ENCODE assay signal across 15 cellular contexts in genomic region chr1:224133741-224134299, GRCh38. TPM values are rescaled to one million over a fixed set of nuclear protein-coding genes. Genes with fewer than 3 reads are reported as not detected.
DNase-seq lines count a peak whose midpoint lies in the region; ATAC-seq, FAIRE-seq and TF ChIP-seq lines count a peak whose summit lies in the region.
"Had no signal": no experiment of that assay in that cellular context is flagged by ENCODE, and none has a peak within 500 bp of the region (broad histone marks: within the 10 kb centered on the region; RNA-seq: fewer than 3 reads in every experiment).

No MANE protein-coding gene starts in this region.

- H3K27me3 ChIP-seq in tibial nerve = no peaks in the 10 kb centered on the region

- H3K9me3 ChIP-seq in HEK293 (ENCODE audit: control insufficient read depth, insufficient read depth, low read depth, low read length) (no peaks in the 10 kb centered on the region), tibial nerve (peaks cover 0 to 3% (median 0%) of the 10 kb centered on the region in 4 donors)
- H3K9me3 ChIP-seq: HAP-1 had no signal

- H3K4me1 ChIP-seq in HEK293 (ENCODE audit: control insufficient read depth, insufficient read depth, low read length) = no peaks in the 10 kb centered on the region
- no peaks in the 10 kb centered on the region for H3K4me1 ChIP-seq in tibial nerve
- H3K4me1 ChIP-seq: HAP-1 had no signal

- H3K36me3 Mint-ChIP-seq in effector memory CD8-positive, alpha-beta T cell (ENCODE audit: insufficient read depth) = peaks cover 71% of the 10 kb centered on the region

- no peaks in the 10 kb centered on the region for H3K27me3 Mint-ChIP-seq in effector memory CD8-positive, alpha-beta T cell
- H3K27me3 Mint-ChIP-seq: B cell; CD4-positive, alpha-beta memory T cell had no signal

- H3K4me1 Mint-ChIP-seq in effector memory CD8-positive, alpha-beta T cell (ENCODE audit: low read depth in 2 of 2) = peaks cover 0 to 3% of the 10 kb centered on the region in 2 donors

- no peak for TF ChIP-seq EP300 in tibial nerve (IDR thresholded peaks at IDR 0.05)

- CTCF ChIA-PET in HEK293 (lab: Yijun Ruan, JAX) = interaction anchor here (0.6 to 2.3 kb wide), 3 partner anchors 16 to 135 kb away, joined by 3 to 8 read pairs (median 3); no protein-coding TSS in a partner anchor

- H3K36me3 ChIP-seq in HEK293 (ENCODE audit: control insufficient read depth in 2 of 2, insufficient read depth in 1 of 2, low read length in 2 of 2) (peaks cover 72 to 83% of the 10 kb centered on the region in 2 experiments), tibial nerve (peaks cover 7 to 77% (median 22%) of the 10 kb centered on the region in 3 donors)

- ATAC-seq in effector memory CD8-positive, alpha-beta T cell (replicated peaks) = no peak

- DNase-seq in epithelial cell of prostate (ENCODE audit: low read depth, low spot score) = no peak
- DNase-seq in tibial nerve (ENCODE audit: low spot score in 2 of 2) = no peak
- DNase-seq in effector memory CD8-positive, alpha-beta T cell = no peak
- DNase-seq in iPS-NIHi11 (ENCODE audit: low spot score) = no peak
- DNase-seq in midbrain (lab: John Stamatoyannopoulos, UW) = no peak
- DNase-seq: C1 segment of cervical spinal cord; CD4-positive, alpha-beta memory T cell; COR-L47; DMS53; GF-D8 had no signal

- POLR2A ChIA-PET in HEK293 (lab: Yijun Ruan, JAX) = interaction anchor here (0.6 kb wide), 1 partner anchor 60 kb away, joined by 6 read pairs; no protein-coding TSS in a partner anchor

- H3K4me3 ChIP-seq in HEK293 (ENCODE audit: low read depth, low read length) (no peak overlapping the region), tibial nerve (no peak overlapping the region)
- H3K4me3 ChIP-seq: HAP-1 had no signal

- TF ChIP-seq CTCF in HEK293 (tag by site-specific recombination; IDR thresholded peaks at IDR 0.05) = no peak
- no peak for TF ChIP-seq CTCF in tibial nerve (IDR thresholded peaks at IDR 0.05)

- no peak overlapping the region for H3K27ac Mint-ChIP-seq in effector memory CD8-positive, alpha-beta T cell
- H3K27ac Mint-ChIP-seq: B cell; CD4-positive, alpha-beta memory T cell had no signal

- H3K9me3 Mint-ChIP-seq in effector memory CD8-positive, alpha-beta T cell = no peaks in the 10 kb centered on the region
- H3K9me3 Mint-ChIP-seq: CD4-positive, alpha-beta memory T cell had no signal

- no peak overlapping the region for H3K4me3 Mint-ChIP-seq in effector memory CD8-positive, alpha-beta T cell
- H3K4me3 Mint-ChIP-seq: B cell; CD4-positive, alpha-beta memory T cell had no signal

- WGBS in tibial nerve, 2 donors = 68 to 76% methylated on average over 5 of the region's 5 CpGs

- no peak for TF ChIP-seq POLR2A in tibial nerve (IDR thresholded peaks at IDR 0.05)

- FAIRE-seq in TTC549 (lab: Jason Lieb, UNC) = peak; percentile 55
- FAIRE-seq: H1 had no signal

- H3K27ac ChIP-seq in HEK293 (ENCODE audit: extremely low read depth, low read depth, low read length) = no peak overlapping the region
- peak overlapping the region; percentile 71 for H3K27ac ChIP-seq in epithelial cell of prostate
- H3K27ac ChIP-seq in tibial nerve = no peak overlapping the region

TF ChIP-seq in HEK293, 187 proteins besides CTCF, POLR2A, EP300 and RAD21:
- TF ChIP-seq ZNF626 (tag by site-specific recombination; IDR thresholded peaks at IDR 0.05) = no peak
- no peak for TF ChIP-seq ZNF266 (tag by site-specific recombination; IDR thresholded peaks at IDR 0.05; ENCODE audit: low read depth)
- peak; percentile 51 for TF ChIP-seq SP7 (tag by site-specific recombination; IDR thresholded peaks at IDR 0.05)
- no peak for TF ChIP-seq ZNF544 (tag by site-specific recombination; IDR thresholded peaks at IDR 0.05)
- no peak for TF ChIP-seq PRDM4 (tag by site-specific recombination; IDR thresholded peaks at IDR 0.05)
- TF ChIP-seq HOXC10 (CRISPR knock-in tag; IDR thresholded peaks at IDR 0.05) = no peak
- no peak for TF ChIP-seq ZNF148 (tag by site-specific recombination; IDR thresholded peaks at IDR 0.05; ENCODE audit: borderline replicate concordance)
- TF ChIP-seq ZNF324 (tag by site-specific recombination; IDR thresholded peaks at IDR 0.05) = no peak
- TF ChIP-seq ZNF214 (tag by site-specific recombination; IDR thresholded peaks at IDR 0.05; ENCODE audit: borderline replicate concordance) = no peak
- no peak for TF ChIP-seq ZNF114 (tag by site-specific recombination; IDR thresholded peaks at IDR 0.05)
- no peak for TF ChIP-seq ZNF433 (tag by site-specific recombination; IDR thresholded peaks at IDR 0.05; ENCODE audit: low read depth)
- no peak for TF ChIP-seq ZSCAN30 (tag by site-specific recombination; IDR thresholded peaks at IDR 0.05)
- no peak for TF ChIP-seq ZNF350 (tag by site-specific recombination; IDR thresholded peaks at IDR 0.05)
- TF ChIP-seq PRDM6 (tag by site-specific recombination; IDR thresholded peaks at IDR 0.05) = peak; percentile 10; the same call in 1 of the 2 replicates
- no peak for TF ChIP-seq GLI2 (tag by site-specific recombination; IDR thresholded peaks at IDR 0.05; ENCODE audit: borderline replicate concordance, low read depth)

RNA-seq across cellular contexts. Expression of gene FBXO28, which starts 19.9 kb away (rescaled TPM):
- total RNA-seq in tibial nerve = 10 to 100 TPM; 16.7 to 21.3 (median 18.8) TPM

RNA-seq across cellular contexts. Expression of gene DEGS1, which starts 49.2 kb away (rescaled TPM):
- 100 to 1,000 TPM in 1 of 4 donors, 10 to 100 TPM in 3; 59.1 to 108 (median 76.7) TPM for total RNA-seq in tibial nerve
